ENCODE assay signal across 10 cellular contexts in genomic region chr15:64521201-64521600, GRCh38.
DNase-seq lines count a peak whose midpoint lies in the region; ATAC-seq lines count a peak whose summit lies in the region.
"Had no signal": no experiment of that assay in that cellular context is flagged by ENCODE, and none has a peak within 500 bp of the region (broad histone marks: within the 10 kb centered on the region; RNA-seq: fewer than 3 reads in every experiment).

No MANE protein-coding gene starts in this region.

- peaks cover 75% of the 10 kb centered on the region for H3K4me1 Mint-ChIP-seq in activated naive CD8-positive, alpha-beta T cell (ENCODE audit: low read depth)
- peaks cover 39% of the 10 kb centered on the region for H3K4me1 Mint-ChIP-seq in activated naive CD8-positive, alpha-beta T cell treated with anti-CD3 and anti-CD28 coated beads, Interleukin-2, amount 50 U/mL, for 24 hours
- peaks cover 22 to 44% of the 10 kb centered on the region in 2 donors for H3K4me1 Mint-ChIP-seq in effector memory CD8-positive, alpha-beta T cell (ENCODE audit: low read depth in 2 of 2)

- no peak overlapping the region for H3K4me3 Mint-ChIP-seq in activated naive CD8-positive, alpha-beta T cell
- no peak overlapping the region for H3K4me3 Mint-ChIP-seq in activated naive CD8-positive, alpha-beta T cell treated with anti-CD3 and anti-CD28 coated beads, Interleukin-2, amount 50 U/mL, for 24 hours
- no peak overlapping the region for H3K4me3 Mint-ChIP-seq in effector memory CD8-positive, alpha-beta T cell

- DNase-seq in activated naive CD8-positive, alpha-beta T cell treated with anti-CD3 and anti-CD28 coated beads, Interleukin-2, amount 50 U/mL, for 24 hours: no peak
- DNase-seq in effector memory CD8-positive, alpha-beta T cell: no peak
- peak; percentile 51 for DNase-seq in myocyte (ENCODE audit: low read depth)
- no peak for DNase-seq in NCI-H1417 (lab: John Stamatoyannopoulos, UW)
- no peak for DNase-seq in NCI-H1105 treated with DMSO at 0.1 percent for 48 hours (lab: John Stamatoyannopoulos, UW)
- DNase-seq: ACHN, NCI-H1436 had no signal

- H3K27me3 Mint-ChIP-seq in activated naive CD8-positive, alpha-beta T cell: no peaks in the 10 kb centered on the region
- H3K27me3 Mint-ChIP-seq in activated naive CD8-positive, alpha-beta T cell treated with anti-CD3 and anti-CD28 coated beads, Interleukin-2, amount 50 U/mL, for 24 hours: no peaks in the 10 kb centered on the region
- H3K27me3 Mint-ChIP-seq in effector memory CD8-positive, alpha-beta T cell: no peaks in the 10 kb centered on the region

- ATAC-seq in activated naive CD8-positive, alpha-beta T cell treated with anti-CD3 and anti-CD28 coated beads, Interleukin-2, amount 50 U/mL, for 24 hours: no peak
- ATAC-seq in effector memory CD8-positive, alpha-beta T cell (replicated peaks): no peak
- ATAC-seq in GM21717 (IDR thresholded peaks at IDR 0.05; ENCODE audit: unreplicated experiment) (no peak), HG03457 (IDR thresholded peaks at IDR 0.05; ENCODE audit: unreplicated experiment) (no peak)

- peaks cover 10% of the 10 kb centered on the region for H3K36me3 Mint-ChIP-seq in activated naive CD8-positive, alpha-beta T cell
- peaks cover 11% of the 10 kb centered on the region for H3K36me3 Mint-ChIP-seq in activated naive CD8-positive, alpha-beta T cell treated with anti-CD3 and anti-CD28 coated beads, Interleukin-2, amount 50 U/mL, for 24 hours (ENCODE audit: low read depth)
- no peaks in the 10 kb centered on the region for H3K36me3 Mint-ChIP-seq in effector memory CD8-positive, alpha-beta T cell (ENCODE audit: insufficient read depth)

- H3K27ac Mint-ChIP-seq in activated naive CD8-positive, alpha-beta T cell: peak overlapping the region; percentile 34
- no peak overlapping the region for H3K27ac Mint-ChIP-seq in activated naive CD8-positive, alpha-beta T cell treated with anti-CD3 and anti-CD28 coated beads, Interleukin-2, amount 50 U/mL, for 24 hours
- peak overlapping the region; percentile 20 to 30 for H3K27ac Mint-ChIP-seq in effector memory CD8-positive, alpha-beta T cell

- H3K9me3 Mint-ChIP-seq in activated naive CD8-positive, alpha-beta T cell (ENCODE audit: low read depth): no peaks in the 10 kb centered on the region
- no peaks in the 10 kb centered on the region for H3K9me3 Mint-ChIP-seq in activated naive CD8-positive, alpha-beta T cell treated with anti-CD3 and anti-CD28 coated beads, Interleukin-2, amount 50 U/mL, for 24 hours
- no peaks in the 10 kb centered on the region for H3K9me3 Mint-ChIP-seq in effector memory CD8-positive, alpha-beta T cell
